In genomic region chr13:98353750-98354149, GRCh38 we compare ENCODE assay signal across 30 cellular contexts.
"Had no signal": no experiment of that assay in that cellular context is flagged by ENCODE, and none has a peak within 500 bp of the region (broad histone marks: within the 10 kb centered on the region; RNA-seq: fewer than 3 reads in every experiment).

No MANE protein-coding gene starts in this region.

- H3K27ac ChIP-seq: body of pancreas, cardiac muscle cell, heart left ventricle, pancreas, prostate gland, sigmoid colon, transverse colon, VCaP had no signal

- H3K27ac Mint-ChIP-seq: activated naive CD4-positive, alpha-beta T cell treated with anti-CD3 and anti-CD28 coated beads, Interleukin-2, amount 10 ng/mL, durations not matched to agents 7 days and 5 days; effector memory CD8-positive, alpha-beta T cell; immature natural killer cell; stimulated activated memory B cell treated with anti-CD40 and anti-IgM and Interleukin-4, amounts not matched to agents 10 μg/mL and 1 μg/mL and 100 μg/mL, for 72 hours; T-helper 1 cell treated with Interleukin-12 subunit alpha and Interleukin-12 subunit beta and Interleukin-4 antibody, amounts not matched to agents 30 μg/mL and 1 μg/mL, for 36 hours had no signal

- H3K4me3 Mint-ChIP-seq: activated naive CD4-positive, alpha-beta T cell treated with anti-CD3 and anti-CD28 coated beads, Interleukin-2, amount 10 ng/mL, durations not matched to agents 7 days and 5 days; effector memory CD8-positive, alpha-beta T cell; immature natural killer cell; naive thymus-derived CD8-positive, alpha-beta T cell; neural crest cell; stimulated activated memory B cell treated with anti-CD40 and anti-IgM and Interleukin-4, amounts not matched to agents 10 μg/mL and 1 μg/mL and 100 μg/mL, for 72 hours; T-helper 1 cell treated with Interleukin-12 subunit alpha and Interleukin-12 subunit beta and Interleukin-4 antibody, amounts not matched to agents 30 μg/mL and 1 μg/mL, for 36 hours had no signal

- H3K27me3 ChIP-seq: body of pancreas, cardiac muscle cell, heart left ventricle, pancreas, sigmoid colon, transverse colon had no signal

- H3K36me3 ChIP-seq: cardiac muscle cell, heart left ventricle, pancreas, prostate gland, sigmoid colon, transverse colon had no signal

- H3K4me1 ChIP-seq: body of pancreas, pancreas, prostate gland, transverse colon had no signal

- H3K36me3 Mint-ChIP-seq: activated naive CD4-positive, alpha-beta T cell treated with anti-CD3 and anti-CD28 coated beads, Interleukin-2, amount 10 ng/mL, durations not matched to agents 7 days and 5 days; immature natural killer cell; naive thymus-derived CD8-positive, alpha-beta T cell; stimulated activated memory B cell treated with anti-CD40 and anti-IgM and Interleukin-4, amounts not matched to agents 10 μg/mL and 1 μg/mL and 100 μg/mL, for 72 hours had no signal

- H3K9me3 Mint-ChIP-seq: activated naive CD4-positive, alpha-beta T cell treated with anti-CD3 and anti-CD28 coated beads, Interleukin-2, amount 10 ng/mL, durations not matched to agents 7 days and 5 days; immature natural killer cell; T-helper 1 cell treated with Interleukin-12 subunit alpha and Interleukin-12 subunit beta and Interleukin-4 antibody, amounts not matched to agents 30 μg/mL and 1 μg/mL, for 36 hours had no signal

- DNase-seq: activated CD4-positive, alpha-beta T cell treated with anti-CD3 and anti-CD28 coated beads for 48 hours; activated CD4-positive, alpha-beta T cell treated with anti-CD3 and anti-CD28 coated beads, Interleukin-2, amount 50 U/mL, for 48 hours; activated CD8-positive, alpha-beta memory T cell treated with anti-CD3 and anti-CD28 coated beads for 24 hours; activated gamma-delta T cell; activated naive CD4-positive, alpha-beta T cell treated with anti-CD3 and anti-CD28 coated beads, Interleukin-2, amount 10 ng/mL, durations not matched to agents 7 days and 5 days; amygdala; body of pancreas; cortex of kidney; effector memory CD8-positive, alpha-beta T cell; foreskin fibroblast; heart left ventricle; hypothalamus; immature natural killer cell; kidney; naive thymus-derived CD8-positive, alpha-beta T cell; nucleus accumbens; pancreas; sigmoid colon; small intestine; stimulated activated CD4-positive, alpha-beta T cell treated with anti-CD3 and anti-CD28 coated beads, Interleukin-1b, Interleukin-23, amount 100 ng/mL, for 48 hours; stimulated activated CD4-positive, alpha-beta T cell treated with anti-CD3 and anti-CD28 coated beads, Interleukin-4, amount 100 ng/mL, for 4 hours; stimulated activated CD8-positive, alpha-beta memory T cell treated with anti-CD3 and anti-CD28 coated beads, Interleukin-4, amount 100 ng/mL, for 48 hours; T-helper 9 cell; transverse colon had no signal

- H3K4me1 Mint-ChIP-seq: activated naive CD4-positive, alpha-beta T cell treated with anti-CD3 and anti-CD28 coated beads, Interleukin-2, amount 10 ng/mL, durations not matched to agents 7 days and 5 days; immature natural killer cell; naive thymus-derived CD8-positive, alpha-beta T cell; stimulated activated memory B cell treated with anti-CD40 and anti-IgM and Interleukin-4, amounts not matched to agents 10 μg/mL and 1 μg/mL and 100 μg/mL, for 72 hours had no signal

- H3K9me3 ChIP-seq: body of pancreas, heart left ventricle, pancreas, prostate gland, sigmoid colon, transverse colon had no signal

- H3K27me3 Mint-ChIP-seq: stimulated activated memory B cell treated with anti-CD40 and anti-IgM and Interleukin-4, amounts not matched to agents 10 μg/mL and 1 μg/mL and 100 μg/mL, for 72 hours had no signal

- H3K4me3 ChIP-seq: body of pancreas, cardiac muscle cell, heart left ventricle, pancreas, prostate gland, sigmoid colon, transverse colon had no signal
